Comparison of ENCODE assay signal across 21 cellular contexts in the genomic region with DNA sequence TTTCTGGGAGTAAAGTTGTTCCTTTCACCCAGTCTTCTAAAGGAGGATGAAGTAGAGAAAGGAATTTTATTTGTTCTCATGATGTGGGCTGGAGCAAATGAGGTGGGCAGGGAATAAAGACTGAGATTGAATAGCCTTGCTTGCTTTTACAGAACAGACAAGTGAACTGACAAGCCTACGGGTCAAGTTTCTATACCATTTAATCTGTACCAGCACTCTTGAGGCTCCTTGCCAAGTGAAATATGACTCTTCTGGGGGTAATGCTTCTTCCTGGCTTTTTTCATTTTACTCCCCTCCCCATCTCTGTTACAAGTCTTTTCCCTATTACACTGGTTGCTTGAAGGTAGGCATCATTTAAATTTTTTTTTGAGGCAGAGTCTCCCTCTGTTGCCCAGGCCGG.
"Had no signal": no experiment of that assay in that cellular context is flagged by ENCODE, and none has a peak within 500 bp of the region (broad histone marks: within the 10 kb centered on the region; RNA-seq: fewer than 3 reads in every experiment).

No MANE protein-coding gene starts in this region.

- ATAC-seq: activated CD8-positive, alpha-beta T cell treated with anti-CD3 and anti-CD28 coated beads, Interleukin-2, amount 10 ng/mL, durations not matched to agents 7 days and 5 days; heart left ventricle; left lobe of liver; lower lobe of right lung; mucosa of descending colon; stimulated activated memory B cell treated with anti-CD40 and anti-IgM and Interleukin-4, amounts not matched to agents 10 μg/mL and 1 μg/mL and 100 μg/mL, for 72 hours had no signal

- H3K36me3 ChIP-seq: transverse colon had no signal

- H3K27ac ChIP-seq: epithelial cell of prostate, heart left ventricle, lower lobe of right lung, sigmoid colon, transverse colon had no signal

- H3K4me2 ChIP-seq: smooth muscle cell had no signal

- H3K4me1 Mint-ChIP-seq: stimulated activated memory B cell treated with anti-CD40 and anti-IgM and Interleukin-4, amounts not matched to agents 10 μg/mL and 1 μg/mL and 100 μg/mL, for 72 hours had no signal

- H3K4me3 ChIP-seq: heart left ventricle, lower lobe of right lung, mucosa of descending colon, sigmoid colon, smooth muscle cell, transverse colon had no signal

- H3K27me3 Mint-ChIP-seq: activated naive CD8-positive, alpha-beta T cell; stimulated activated memory B cell treated with anti-CD40 and anti-IgM and Interleukin-4, amounts not matched to agents 10 μg/mL and 1 μg/mL and 100 μg/mL, for 72 hours had no signal

- H3K27me3 ChIP-seq: heart left ventricle, sigmoid colon, transverse colon had no signal

- H3K27ac Mint-ChIP-seq: activated CD8-positive, alpha-beta T cell treated with anti-CD3 and anti-CD28 coated beads, Interleukin-2, amount 10 ng/mL, durations not matched to agents 7 days and 5 days; activated naive CD8-positive, alpha-beta T cell; stimulated activated memory B cell treated with anti-CD40 and anti-IgM and Interleukin-4, amounts not matched to agents 10 μg/mL and 1 μg/mL and 100 μg/mL, for 72 hours; T-helper 2 cell treated with Interferon-gamma antibody and Interleukin-4, amounts not matched to agents 5 μg/mL and 100 μg/mL, for 36 hours had no signal

- H3K4me1 ChIP-seq: heart left ventricle, lower lobe of right lung, sigmoid colon, transverse colon had no signal

- H3K4me3 Mint-ChIP-seq: activated CD8-positive, alpha-beta T cell treated with anti-CD3 and anti-CD28 coated beads, Interleukin-2, amount 10 ng/mL, durations not matched to agents 7 days and 5 days; activated naive CD8-positive, alpha-beta T cell; stimulated activated memory B cell treated with anti-CD40 and anti-IgM and Interleukin-4, amounts not matched to agents 10 μg/mL and 1 μg/mL and 100 μg/mL, for 72 hours; T-helper 2 cell treated with Interferon-gamma antibody and Interleukin-4, amounts not matched to agents 5 μg/mL and 100 μg/mL, for 36 hours had no signal

- H3K9me3 ChIP-seq: lower lobe of right lung, mucosa of descending colon, sigmoid colon, transverse colon had no signal

- DNase-seq: activated CD4-positive, alpha-beta T cell treated with anti-CD3 and anti-CD28 coated beads for 1 hour; activated CD4-positive, alpha-beta T cell treated with anti-CD3 and anti-CD28 coated beads, Interleukin-2, amount 50 U/mL, for 1 hour; activated CD8-positive, alpha-beta T cell treated with anti-CD3 and anti-CD28 coated beads, Interleukin-2, amount 10 ng/mL, durations not matched to agents 7 days and 5 days; activated gamma-delta T cell treated with Interleukin-2 at 50 U/mL for 16 hours; activated T-cell treated with anti-CD3 and anti-CD28 coated beads, Interleukin-2, amount 50 U/mL, for 1 hour; amniotic stem cell; cortex of kidney; heart left ventricle; lower lobe of right lung; mesendoderm; mucosa of descending colon; retina; sigmoid colon; stimulated activated CD4-positive, alpha-beta T cell treated with anti-CD3 and anti-CD28 coated beads, Interleukin-15, amount 100 ng/mL, for 24 hours; transverse colon had no signal
